In genomic region chr12:31105668-31106067, GRCh38 we compare ENCODE assay signal across 21 cellular contexts. TPM values are rescaled to one million over a fixed set of nuclear protein-coding genes. Genes with fewer than 3 reads are reported as not detected.
A peak's percentile ranks its signal among the peaks of the same experiment; 100 is the strongest.
DNase-seq lines count a peak whose midpoint lies in the region; ATAC-seq and TF ChIP-seq lines count a peak whose summit lies in the region.
"Had no signal": no experiment of that assay in that cellular context is flagged by ENCODE, and none has a peak within 500 bp of the region (broad histone marks: within the 10 kb centered on the region; RNA-seq: fewer than 3 reads in every experiment).

No MANE protein-coding gene starts in this region.

- H3K4me1 Mint-ChIP-seq in activated T-cell treated with anti-CD3 and anti-CD28 coated beads, Interleukin-2, amount 50 U/mL, for 72 hours (ENCODE audit: low read depth): no peaks in the 10 kb centered on the region
- no peaks in the 10 kb centered on the region for H3K4me1 Mint-ChIP-seq in T-helper 2 cell treated with Interferon-gamma antibody and Interleukin-4, amounts not matched to agents 5 μg/mL and 100 μg/mL, for 36 hours (ENCODE audit: low read depth)

- no peaks in the 10 kb centered on the region for H3K9me3 Mint-ChIP-seq in activated T-cell treated with anti-CD3 and anti-CD28 coated beads, Interleukin-2, amount 50 U/mL, for 72 hours
- H3K9me3 Mint-ChIP-seq in T-helper 2 cell treated with Interferon-gamma antibody and Interleukin-4, amounts not matched to agents 5 μg/mL and 100 μg/mL, for 36 hours: no peaks in the 10 kb centered on the region
- H3K9me3 Mint-ChIP-seq: CD4-positive, alpha-beta T cell; HFFc6; IgD-negative memory B cell had no signal

- no CpG with 5 or more reads among the region's 8 CpGs for WGBS in neuronal stem cell (ENCODE audit: extremely low coverage in 2 of 2, insufficient read length in 2 of 2, insufficient replicate concordance in 1 of 2), 2 donors

- H3K14ac ChIP-seq in neuronal stem cell (ENCODE audit: low read length): peak overlapping the region; percentile 71

- H4K20me1 ChIP-seq in DND-41 (ENCODE audit: insufficient read depth, low read length): no peaks in the 10 kb centered on the region

- H3K27me3 Mint-ChIP-seq in activated T-cell treated with anti-CD3 and anti-CD28 coated beads, Interleukin-2, amount 50 U/mL, for 72 hours (ENCODE audit: low read depth): no peaks in the 10 kb centered on the region
- no peaks in the 10 kb centered on the region for H3K27me3 Mint-ChIP-seq in T-helper 2 cell treated with Interferon-gamma antibody and Interleukin-4, amounts not matched to agents 5 μg/mL and 100 μg/mL, for 36 hours (ENCODE audit: low read depth)
- H3K27me3 Mint-ChIP-seq: CD4-positive, alpha-beta T cell had no signal

- H3K4me1 ChIP-seq in right atrium auricular region (no peaks in the 10 kb centered on the region), DND-41 (ENCODE audit: insufficient read depth, low read length) (no peaks in the 10 kb centered on the region), neuronal stem cell (ENCODE audit: control insufficient read depth in 2 of 2, insufficient read depth in 1 of 2, low read depth in 1 of 2, low read length in 2 of 2) (no peaks in the 10 kb centered on the region)
- H3K4me1 ChIP-seq: HAP-1 had no signal

- H2BK5ac ChIP-seq in neuronal stem cell (ENCODE audit: low read length): no peak overlapping the region

- H3K36me3 Mint-ChIP-seq in activated T-cell treated with anti-CD3 and anti-CD28 coated beads, Interleukin-2, amount 50 U/mL, for 72 hours (ENCODE audit: insufficient read depth in 2 of 2): peaks cover 0 to 5% of the 10 kb centered on the region in 2 donors
- peaks cover 9% of the 10 kb centered on the region for H3K36me3 Mint-ChIP-seq in T-helper 2 cell treated with Interferon-gamma antibody and Interleukin-4, amounts not matched to agents 5 μg/mL and 100 μg/mL, for 36 hours (ENCODE audit: low read depth)
- H3K36me3 Mint-ChIP-seq: IgD-negative memory B cell had no signal

- H3K27me3 ChIP-seq in right atrium auricular region: no peaks in the 10 kb centered on the region
- no peaks in the 10 kb centered on the region for H3K27me3 ChIP-seq in DND-41 (ENCODE audit: insufficient read depth, low read length, poor library complexity)
- H3K27me3 ChIP-seq in neuronal stem cell (ENCODE audit: control insufficient read depth in 3 of 3, insufficient read depth in 3 of 3, low read depth in 1 of 3, low read length in 3 of 3): no peaks in the 10 kb centered on the region
- H3K27me3 ChIP-seq: BLaER1 treated with 17β-estradiol and CSF1 and Interleukin-3, amounts not matched to agents 10 nM and 100 nM had no signal

- H3K4me2 ChIP-seq in DND-41 (ENCODE audit: insufficient read depth, low read length) (no peak overlapping the region), neuronal stem cell (ENCODE audit: insufficient read depth, low read length, poor library complexity, severe bottlenecking) (no peak overlapping the region)
- H3K4me2 ChIP-seq: BLaER1 treated with 17β-estradiol and CSF1 and Interleukin-3, amounts not matched to agents 10 nM and 100 nM had no signal

- DNase-seq in right atrium auricular region (ENCODE audit: low spot score): peak; percentile 49
- DNase-seq in left cardiac atrium: no peak
- DNase-seq in DND-41: no peak
- peak; percentile 32 for DNase-seq in ecto neural progenitor cell (ENCODE audit: low spot score)
- DNase-seq in neuronal stem cell (ENCODE audit: low spot score): no peak
- DNase-seq in activated T-cell treated with anti-CD3 and anti-CD28 coated beads, Interleukin-2, amount 50 U/mL, for 72 hours: no peak
- no peak for DNase-seq in T-helper 2 cell treated with Interferon-gamma antibody and Interleukin-4, amounts not matched to agents 5 μg/mL and 100 μg/mL, for 36 hours (ENCODE audit: low spot score)
- DNase-seq in left colon: no peak
- DNase-seq: CD4-positive, alpha-beta T cell; EL; GDM1; GM23248; HFFc6; NCI-H1048; NCI-H446 treated with DMSO at 0.1 percent for 48 hours; NCI-H526 had no signal

- no peak overlapping the region for H3K23ac ChIP-seq in neuronal stem cell (ENCODE audit: low read depth, low read length, poor library complexity)

- H3K27ac ChIP-seq in right atrium auricular region (no peak overlapping the region), DND-41 (ENCODE audit: low read length) (no peak overlapping the region), neuronal stem cell (replicated peaks; ENCODE audit: low read length) (no peak overlapping the region)
- H3K27ac ChIP-seq: BLaER1 treated with 17β-estradiol and CSF1 and Interleukin-3, amounts not matched to agents 10 nM and 100 nM; GM23248; RWPE1 had no signal

- no peak overlapping the region for H3K27ac Mint-ChIP-seq in activated T-cell treated with anti-CD3 and anti-CD28 coated beads, Interleukin-2, amount 50 U/mL, for 72 hours
- no peak overlapping the region for H3K27ac Mint-ChIP-seq in T-helper 2 cell treated with Interferon-gamma antibody and Interleukin-4, amounts not matched to agents 5 μg/mL and 100 μg/mL, for 36 hours
- H3K27ac Mint-ChIP-seq: CD4-positive, alpha-beta T cell; HFFc6; IgD-negative memory B cell had no signal

- no peak overlapping the region for H2BK12ac ChIP-seq in neuronal stem cell (ENCODE audit: low read length)

- no peak for TF ChIP-seq CTCF in right atrium auricular region (IDR thresholded peaks at IDR 0.05)
- TF ChIP-seq CTCF in DND-41 (IDR thresholded peaks at IDR 0.05; ENCODE audit: borderline replicate concordance, extremely low read depth, low read length, poor library complexity, severe bottlenecking): no peak

- no peaks in the 10 kb centered on the region for H3K9me3 ChIP-seq in right atrium auricular region
- H3K9me3 ChIP-seq in DND-41 (ENCODE audit: insufficient read depth, low read length, severe bottlenecking): no peaks in the 10 kb centered on the region
- no peaks in the 10 kb centered on the region for H3K9me3 ChIP-seq in neuronal stem cell (replicated peaks in 1 of 2; ENCODE audit: control insufficient read depth in 2 of 2, insufficient read depth in 1 of 2, low read depth in 1 of 2, low read length in 2 of 2)
- H3K9me3 ChIP-seq: BLaER1 treated with 17β-estradiol and CSF1 and Interleukin-3, amounts not matched to agents 10 nM and 100 nM; HAP-1 had no signal

- H3K18ac ChIP-seq in neuronal stem cell (ENCODE audit: low read length): no peak overlapping the region

- intact Hi-C loops in left cardiac atrium (cut with DNase I): no loop called here
- intact Hi-C loops in left colon (cut with DNase I, micrococcal nuclease): no loop called here

- H3K4me3 ChIP-seq in right atrium auricular region (no peak overlapping the region), DND-41 (ENCODE audit: low read depth in 1 of 2, low read length in 2 of 2) (no peak overlapping the region), neuronal stem cell (ENCODE audit: low read length in 2 of 2) (no peak overlapping the region)
- H3K4me3 ChIP-seq: BLaER1 treated with 17β-estradiol and CSF1 and Interleukin-3, amounts not matched to agents 10 nM and 100 nM; GM12878; GM23248; HAP-1 had no signal

- ATAC-seq in left cardiac atrium: no peak
- peak; percentile 27 for ATAC-seq in DND-41 (ENCODE audit: insufficient read depth, low read depth)
- ATAC-seq in activated T-cell treated with anti-CD3 and anti-CD28 coated beads, Interleukin-2, amount 50 U/mL, for 72 hours (replicated peaks in 1 of 2): no peak
- ATAC-seq in left colon: no peak

- H2BK120ac ChIP-seq in neuronal stem cell (ENCODE audit: low read depth, low read length): no peak overlapping the region

- no peak overlapping the region for H2BK15ac ChIP-seq in neuronal stem cell (ENCODE audit: low read length)

- H3K79me1 ChIP-seq in neuronal stem cell (ENCODE audit: low read depth, low read length): no peaks in the 10 kb centered on the region

- no peak overlapping the region for H4K91ac ChIP-seq in neuronal stem cell (ENCODE audit: low read depth, low read length, poor library complexity)

- H3K4me3 Mint-ChIP-seq in activated T-cell treated with anti-CD3 and anti-CD28 coated beads, Interleukin-2, amount 50 U/mL, for 72 hours: no peak overlapping the region
- no peak overlapping the region for H3K4me3 Mint-ChIP-seq in T-helper 2 cell treated with Interferon-gamma antibody and Interleukin-4, amounts not matched to agents 5 μg/mL and 100 μg/mL, for 36 hours
- H3K4me3 Mint-ChIP-seq: CD4-positive, alpha-beta T cell; HFFc6 had no signal

- H3K36me3 ChIP-seq in right atrium auricular region: no peaks in the 10 kb centered on the region
- H3K36me3 ChIP-seq in DND-41 (ENCODE audit: insufficient read depth, low read length): peaks cover 23% of the 10 kb centered on the region
- peaks cover 5 to 46% of the 10 kb centered on the region in 2 donors for H3K36me3 ChIP-seq in neuronal stem cell (replicated peaks in 1 of 2; ENCODE audit: control insufficient read depth in 2 of 2, insufficient read depth in 2 of 2, low read length in 2 of 2)
- H3K36me3 ChIP-seq: HAP-1 had no signal

- H3K9ac ChIP-seq in DND-41 (ENCODE audit: low read depth, low read length) (no peak overlapping the region), neuronal stem cell (ENCODE audit: low read depth, low read length, poor library complexity) (no peak overlapping the region)
- H3K9ac ChIP-seq: BLaER1 treated with 17β-estradiol and CSF1 and Interleukin-3, amounts not matched to agents 10 nM and 100 nM; GM23248 had no signal

- no peak overlapping the region for H4K8ac ChIP-seq in neuronal stem cell (ENCODE audit: low read depth, low read length)

- no peaks in the 10 kb centered on the region for H3K79me2 ChIP-seq in DND-41 (ENCODE audit: insufficient read depth, low read length)

- H2AFZ ChIP-seq in DND-41 (ENCODE audit: low read depth, low read length): no peak overlapping the region
- H2AFZ ChIP-seq in neuronal stem cell (ENCODE audit: low read length): no peak overlapping the region
- H2AFZ ChIP-seq: GM23248 had no signal

- H2AK5ac ChIP-seq in neuronal stem cell (ENCODE audit: low read depth, low read length): no peak overlapping the region

- no peak overlapping the region for H3K4ac ChIP-seq in neuronal stem cell (ENCODE audit: low read length)

RNA-seq across cellular contexts. Expression of gene DDX11, which starts 32.0 kb away (rescaled TPM):
- 1 to 10 TPM; 1.1 to 5.3 TPM for total RNA-seq in right atrium auricular region
- 10 to 100 TPM in 1 of 2 donors, 1 to 10 TPM in 1; 6.9 to 18.2 TPM for total RNA-seq in left cardiac atrium
- 36.0 TPM for polyA plus RNA-seq in neuronal stem cell (2013, experiment 1 of 2)
- polyA plus RNA-seq in neuronal stem cell (2013, experiment 2 of 2): 34.3 TPM
- 100 to 1,000 TPM; 131 to 144 TPM for total RNA-seq in activated T-cell treated with anti-CD3 and anti-CD28 coated beads, Interleukin-2, amount 50 U/mL, for 72 hours
- 10 to 100 TPM; 15.5 to 51.4 TPM for total RNA-seq in left colon

Comparison
In these comparisons a context has a peak if more than half of its experiments do, and no peak if none do; other contexts are left out.
1. DNase-seq: peak in right atrium auricular region (single experiment) and ecto neural progenitor cell (single experiment); none in left cardiac atrium (single experiment), DND-41 (single experiment), neuronal stem cell (single experiment), activated T-cell treated with anti-CD3 and anti-CD28 coated beads, Interleukin-2, amount 50 U/mL, for 72 hours (0 of 2), T-helper 2 cell treated with Interferon-gamma antibody and Interleukin-4, amounts not matched to agents 5 μg/mL and 100 μg/mL, for 36 hours (single experiment) and left colon (0 of 2).